In genomic region chr19:43983912-43984686, GRCh38 we compare ENCODE assay signal across 1 cellular context.
TF ChIP-seq lines count a peak whose summit lies in the region.

Gene ZNF155 (plus strand): TSS chr19:43984188. CDS start chr19:43988544, 4,356 bp downstream.

TF ChIP-seq in HEK293, 187 proteins besides CTCF, POLR2A, EP300 and RAD21 (continued from another document):
- no peak for TF ChIP-seq ZNF280C (tag by site-specific recombination; IDR thresholded peaks at IDR 0.05)
- peak; percentile 88 for TF ChIP-seq KLF8 (tag by site-specific recombination; IDR thresholded peaks at IDR 0.05)
- TF ChIP-seq ZNF660 (tag by site-specific recombination; IDR thresholded peaks at IDR 0.05): peak; percentile 88; the same call in 1 of the 2 replicates
- no peak for TF ChIP-seq MEIS1 (CRISPR knock-in tag; IDR thresholded peaks at IDR 0.05; ENCODE audit: borderline replicate concordance)
- no peak for TF ChIP-seq ZNF561 (tag by site-specific recombination; IDR thresholded peaks at IDR 0.05; ENCODE audit: borderline replicate concordance)
- no peak for TF ChIP-seq ZNF488 (tag by site-specific recombination; IDR thresholded peaks at IDR 0.05)
- peak; percentile 70 for TF ChIP-seq ZEB2 (tag by site-specific recombination; IDR thresholded peaks at IDR 0.05)
- no peak for TF ChIP-seq FEZF1 (tag by site-specific recombination; IDR thresholded peaks at IDR 0.05)
- no peak for TF ChIP-seq ZNF354C (tag by site-specific recombination; IDR thresholded peaks at IDR 0.05; ENCODE audit: borderline replicate concordance, low read depth)
- TF ChIP-seq GLIS1 (tag by site-specific recombination; IDR thresholded peaks at IDR 0.05): peak; percentile 96
- no peak for TF ChIP-seq ZNF837 (tag by site-specific recombination; IDR thresholded peaks at IDR 0.05)
- no peak for TF ChIP-seq ZNF585B (tag by site-specific recombination; IDR thresholded peaks at IDR 0.05)
- TF ChIP-seq HOXC10 (CRISPR knock-in tag; IDR thresholded peaks at IDR 0.05): no peak
- TF ChIP-seq ZNF404 (tag by site-specific recombination; IDR thresholded peaks at IDR 0.05): no peak
- TF ChIP-seq ZNF223 (tag by site-specific recombination; IDR thresholded peaks at IDR 0.05): peak; percentile 98
- no peak for TF ChIP-seq ZNF549 (tag by site-specific recombination; IDR thresholded peaks at IDR 0.05)
- TF ChIP-seq ZNF701 (tag by site-specific recombination; IDR thresholded peaks at IDR 0.05): peak; percentile 78; the same call in 1 of the 2 replicates
- TF ChIP-seq ZNF184 (tag by site-specific recombination; IDR thresholded peaks at IDR 0.05): 0 out of 2 replicates have a peak, but pooled peaks have one; percentile 65
- peak; percentile 66 for TF ChIP-seq GLIS2 (tag by site-specific recombination; IDR thresholded peaks at IDR 0.05)
- TF ChIP-seq ZSCAN16 (tag by site-specific recombination; IDR thresholded peaks at IDR 0.05): 0 out of 2 replicates have a peak, but pooled peaks have one; percentile 35
- TF ChIP-seq TSHZ1 (tag by site-specific recombination; IDR thresholded peaks at IDR 0.05; ENCODE audit: borderline replicate concordance): no peak
- TF ChIP-seq ZFHX2 (tag by site-specific recombination; conservative IDR thresholded peaks at IDR 0.05): peak; percentile 85
- no peak; the same call in 1 of the 2 replicates for TF ChIP-seq ZNF560 (tag by site-specific recombination; IDR thresholded peaks at IDR 0.05; ENCODE audit: borderline replicate concordance)
- TF ChIP-seq WT1 (tag by site-specific recombination; IDR thresholded peaks at IDR 0.05): peak; percentile 28; the same call in 1 of the 2 replicates
- peak; percentile 100 for TF ChIP-seq ZNF76 (tag by site-specific recombination; IDR thresholded peaks at IDR 0.05; ENCODE audit: borderline replicate concordance, low read depth)
- TF ChIP-seq REST (tag by site-specific recombination; IDR thresholded peaks at IDR 0.05): no peak
- TF ChIP-seq ZNF513 (tag by site-specific recombination; IDR thresholded peaks at IDR 0.05): peak; percentile 37; the same call in 1 of the 2 replicates
- no peak; the same call in 1 of the 2 replicates for TF ChIP-seq GFI1B (tag by site-specific recombination; IDR thresholded peaks at IDR 0.05)
- TF ChIP-seq GLI4 (tag by site-specific recombination; IDR thresholded peaks at IDR 0.05): no peak
- no peak for TF ChIP-seq ZNF202 (tag by site-specific recombination; IDR thresholded peaks at IDR 0.05; ENCODE audit: borderline replicate concordance)
- 0 out of 2 replicates have a peak, but pooled peaks have one; percentile 6 for TF ChIP-seq ZNF664 (tag by site-specific recombination; IDR thresholded peaks at IDR 0.05)
- TF ChIP-seq ZNF10 (tag by site-specific recombination; IDR thresholded peaks at IDR 0.05): peak; percentile 22; the same call in 1 of the 2 replicates
- no peak for TF ChIP-seq PRDM2 (tag by site-specific recombination; IDR thresholded peaks at IDR 0.05; ENCODE audit: borderline replicate concordance)
- TF ChIP-seq ZNF777 (tag by site-specific recombination; IDR thresholded peaks at IDR 0.05; ENCODE audit: borderline replicate concordance): peak; percentile 100
- no peak for TF ChIP-seq ZNF48 (tag by site-specific recombination; IDR thresholded peaks at IDR 0.05)
- peak; percentile 9; the same call in 1 of the 2 replicates for TF ChIP-seq ZNF280D (tag by site-specific recombination; IDR thresholded peaks at IDR 0.05)
- TF ChIP-seq ZNF433 (tag by site-specific recombination; IDR thresholded peaks at IDR 0.05; ENCODE audit: low read depth): no peak
- peak; percentile 77 for TF ChIP-seq YY2 (tag by site-specific recombination; IDR thresholded peaks at IDR 0.05)
- TF ChIP-seq KLF7 (tag by site-specific recombination; IDR thresholded peaks at IDR 0.05; ENCODE audit: borderline replicate concordance): no peak
